17 cellular contexts compared by ENCODE assay signal in the genomic region with DNA sequence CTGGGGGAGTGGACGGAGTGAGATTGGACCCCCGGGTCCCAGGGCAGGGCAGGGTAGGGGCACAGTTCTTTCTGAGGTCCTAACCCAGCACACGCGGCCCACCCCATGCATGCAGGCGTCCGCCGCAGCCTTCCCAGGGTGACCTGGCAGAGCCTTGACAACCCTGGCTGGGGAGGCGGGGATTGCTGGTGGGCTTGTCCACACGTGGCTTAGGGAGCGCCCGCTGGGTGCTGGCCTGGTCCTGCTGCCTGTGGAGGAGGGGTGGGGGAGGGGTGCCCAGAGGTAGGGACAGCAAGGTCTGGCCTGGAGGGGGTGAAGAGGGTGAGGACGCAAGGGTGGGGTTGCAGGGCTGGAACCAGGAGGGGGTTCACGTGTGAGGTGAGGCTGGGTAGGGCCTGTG. TPM values are rescaled to one million over a fixed set of nuclear protein-coding genes. Genes with fewer than 3 reads are reported as not detected.
DNase-seq lines count a peak whose midpoint lies in the region; ATAC-seq, FAIRE-seq and TF ChIP-seq lines count a peak whose summit lies in the region.
"Had no signal": no experiment of that assay in that cellular context is flagged by ENCODE, and none has a peak within 500 bp of the region (broad histone marks: within the 10 kb centered on the region; RNA-seq: fewer than 3 reads in every experiment).

No MANE protein-coding gene starts in this region.

- no peak overlapping the region for H3K9ac ChIP-seq in kidney (ENCODE audit: low read length in 2 of 2)
- no peak overlapping the region for H3K9ac ChIP-seq in trophoblast cell (ENCODE audit: low read length)
- H3K9ac ChIP-seq: KMS-11 had no signal

- H3K27ac Mint-ChIP-seq in GM23338 = peak overlapping the region; percentile 85
- no peak overlapping the region for H3K27ac Mint-ChIP-seq in activated CD8-positive, alpha-beta memory T cell treated with anti-CD3 and anti-CD28 coated beads, Interleukin-2, amount 10 ng/mL, durations not matched to agents 7 days and 5 days
- H3K27ac Mint-ChIP-seq: CD4-positive, alpha-beta T cell had no signal

- CTCF ChIA-PET in activated CD8-positive, alpha-beta memory T cell treated with anti-CD3 and anti-CD28 coated beads, Interleukin-2, amount 10 ng/mL, durations not matched to agents 7 days and 5 days (lab: Charles Lee) = no interaction called here

- H3K9me2 ChIP-seq in GM23338 (ENCODE audit: insufficient read depth) = no peaks in the 10 kb centered on the region

- H2BK5ac ChIP-seq in trophoblast cell (ENCODE audit: low read depth, low read length, poor library complexity) = no peak overlapping the region

- ATAC-seq in GM23338 (no peak), HG02642 (IDR thresholded peaks at IDR 0.05; ENCODE audit: poor library complexity, unreplicated experiment) (no peak), HG03159 (IDR thresholded peaks at IDR 0.05; ENCODE audit: unreplicated experiment) (no peak)
- no peak for ATAC-seq in activated CD8-positive, alpha-beta memory T cell treated with anti-CD3 and anti-CD28 coated beads, Interleukin-2, amount 10 ng/mL, durations not matched to agents 7 days and 5 days

- H3K14ac ChIP-seq in trophoblast cell (ENCODE audit: low read length) = no peak overlapping the region

- H3K27ac ChIP-seq in GM23338 (ENCODE audit: low read depth) (no peak overlapping the region), WERI-Rb-1 (peak overlapping the region; percentile 76), kidney (ENCODE audit: low read depth in 2 of 2, low read length in 2 of 2) (no peak overlapping the region), trophoblast cell (ENCODE audit: low read depth, low read length) (no peak overlapping the region)
- H3K27ac ChIP-seq: KMS-11, SJSA1 had no signal

- no peak overlapping the region for H2AK5ac ChIP-seq in trophoblast cell (ENCODE audit: low read length)

- H3K36me3 ChIP-seq in GM23338 (ENCODE audit: insufficient read depth) (no peaks in the 10 kb centered on the region), WERI-Rb-1 (no peaks in the 10 kb centered on the region; the same call in 1 of the 2 replicates), kidney (ENCODE audit: control insufficient read depth in 1 of 2, insufficient read depth in 2 of 2, low read length in 2 of 2) (no peaks in the 10 kb centered on the region), trophoblast cell (ENCODE audit: control insufficient read depth in 1 of 2, insufficient read depth in 2 of 2, low read length in 2 of 2) (no peaks in the 10 kb centered on the region)

- H3K79me1 ChIP-seq in trophoblast cell (ENCODE audit: low read length) = peaks cover 6% of the 10 kb centered on the region

- no peak overlapping the region for H4K8ac ChIP-seq in trophoblast cell (ENCODE audit: low read depth, low read length)

- no peak for DNase-seq in GM23338 (ENCODE audit: low spot score)
- peak; percentile 62 for DNase-seq in WERI-Rb-1
- DNase-seq in kidney = peak; percentile 66
- no peak for DNase-seq in trophoblast cell
- no peak for DNase-seq in NCI-H2081 treated with DMSO at 0.1 percent for 48 hours (lab: John Stamatoyannopoulos, UW)
- DNase-seq in activated CD8-positive, alpha-beta memory T cell treated with anti-CD3 and anti-CD28 coated beads, Interleukin-2, amount 10 ng/mL, durations not matched to agents 7 days and 5 days = no peak
- DNase-seq: CD4-positive, alpha-beta T cell; DND-41; GF-D8; NCI-H1105; NCI-H1694 treated with DMSO at 0.1 percent for 48 hours; NCI-H510A had no signal

- H3K36me3 Mint-ChIP-seq in GM23338 (ENCODE audit: low read depth) = no peaks in the 10 kb centered on the region
- no peaks in the 10 kb centered on the region for H3K36me3 Mint-ChIP-seq in activated CD8-positive, alpha-beta memory T cell treated with anti-CD3 and anti-CD28 coated beads, Interleukin-2, amount 10 ng/mL, durations not matched to agents 7 days and 5 days

- no peak overlapping the region for H4K12ac ChIP-seq in trophoblast cell (ENCODE audit: low read depth, low read length)

- H2BK12ac ChIP-seq in trophoblast cell (ENCODE audit: low read length) = no peak overlapping the region

- H2BK120ac ChIP-seq in trophoblast cell (ENCODE audit: insufficient read depth, low read length, poor library complexity) = no peak overlapping the region

- H2AFZ ChIP-seq in GM23338 = no peak overlapping the region
- no peak overlapping the region for H2AFZ ChIP-seq in trophoblast cell (ENCODE audit: insufficient read depth, low read length, poor library complexity)

- H4K20me1 ChIP-seq in GM23338 (replicated peaks; ENCODE audit: insufficient read depth) = peaks cover 14% of the 10 kb centered on the region; the same call in 1 of the 2 replicates

- H3K4me1 ChIP-seq in GM23338 (ENCODE audit: insufficient read depth) (no peaks in the 10 kb centered on the region; the same call in 1 of the 2 replicates), kidney (ENCODE audit: control insufficient read depth in 1 of 2, insufficient read depth in 1 of 2, low read depth in 1 of 2, low read length in 2 of 2) (peaks cover 74 to 94% of the 10 kb centered on the region in 2 donors), trophoblast cell (ENCODE audit: control insufficient read depth in 1 of 2, insufficient read depth in 2 of 2, low read length in 2 of 2) (peaks cover 29 to 30% of the 10 kb centered on the region in 2 experiments)

- H3K4me1 Mint-ChIP-seq in GM23338 = peaks cover 18% of the 10 kb centered on the region
- no peaks in the 10 kb centered on the region for H3K4me1 Mint-ChIP-seq in activated CD8-positive, alpha-beta memory T cell treated with anti-CD3 and anti-CD28 coated beads, Interleukin-2, amount 10 ng/mL, durations not matched to agents 7 days and 5 days

- peaks cover 6% of the 10 kb centered on the region for H3K27me3 Mint-ChIP-seq in GM23338 (ENCODE audit: insufficient read depth, low read depth, poor library complexity)
- H3K27me3 Mint-ChIP-seq in activated CD8-positive, alpha-beta memory T cell treated with anti-CD3 and anti-CD28 coated beads, Interleukin-2, amount 10 ng/mL, durations not matched to agents 7 days and 5 days = peaks cover 15% of the 10 kb centered on the region
- H3K27me3 Mint-ChIP-seq: CD4-positive, alpha-beta T cell had no signal

- no CpG with 5 or more reads among the region's 13 CpGs for WGBS in trophoblast cell (ENCODE audit: extremely low coverage, insufficient coverage, insufficient read length)

- intact Hi-C loops in kidney (cut with DNase I) = no loop called here

- no peaks in the 10 kb centered on the region for H3K9me3 Mint-ChIP-seq in GM23338
- no peaks in the 10 kb centered on the region for H3K9me3 Mint-ChIP-seq in activated CD8-positive, alpha-beta memory T cell treated with anti-CD3 and anti-CD28 coated beads, Interleukin-2, amount 10 ng/mL, durations not matched to agents 7 days and 5 days (ENCODE audit: low read depth)
- H3K9me3 Mint-ChIP-seq: CD4-positive, alpha-beta T cell had no signal

- H4K91ac ChIP-seq in trophoblast cell (ENCODE audit: low read depth, low read length) = no peak overlapping the region

- H3K79me2 ChIP-seq in GM23338 (replicated peaks; ENCODE audit: insufficient read depth) (peaks cover 94% of the 10 kb centered on the region), trophoblast cell (ENCODE audit: control insufficient read depth, insufficient read depth, low read length, poor library complexity) (peaks cover 50% of the 10 kb centered on the region)

- H3K4me2 ChIP-seq in GM23338 (no peak overlapping the region), trophoblast cell (ENCODE audit: low read length) (no peak overlapping the region)
- H3K4me2 ChIP-seq: KMS-11 had no signal

- H3K4me3 ChIP-seq in GM23338 (no peak overlapping the region), WERI-Rb-1 (ENCODE audit: low read depth, low read length) (no peak overlapping the region), kidney (ENCODE audit: low read length in 2 of 2) (no peak overlapping the region), trophoblast cell (ENCODE audit: low read depth, low read length) (no peak overlapping the region)
- H3K4me3 ChIP-seq: SJSA1 had no signal

- no peaks in the 10 kb centered on the region for H3K9me3 ChIP-seq in WERI-Rb-1 (ENCODE audit: severe bottlenecking)
- no peaks in the 10 kb centered on the region for H3K9me3 ChIP-seq in kidney (ENCODE audit: control insufficient read depth in 1 of 2, low read length in 2 of 2)
- H3K9me3 ChIP-seq in trophoblast cell (ENCODE audit: insufficient read depth, low read depth, low read length) = no peaks in the 10 kb centered on the region
- H3K9me3 ChIP-seq: SJSA1 had no signal

- no peaks in the 10 kb centered on the region for H3F3A ChIP-seq in GM23338 (replicated peaks; ENCODE audit: low read depth)

- H3K4me3 Mint-ChIP-seq in GM23338 = no peak overlapping the region
- H3K4me3 Mint-ChIP-seq in activated CD8-positive, alpha-beta memory T cell treated with anti-CD3 and anti-CD28 coated beads, Interleukin-2, amount 10 ng/mL, durations not matched to agents 7 days and 5 days = no peak overlapping the region
- H3K4me3 Mint-ChIP-seq: CD4-positive, alpha-beta T cell had no signal

- no peaks in the 10 kb centered on the region for H3K27me3 ChIP-seq in GM23338 (ENCODE audit: insufficient read depth)
- no peaks in the 10 kb centered on the region for H3K27me3 ChIP-seq in WERI-Rb-1 (ENCODE audit: insufficient read depth, low read depth, severe bottlenecking)
- no peaks in the 10 kb centered on the region for H3K27me3 ChIP-seq in trophoblast cell (ENCODE audit: insufficient read depth, low read length)
- H3K27me3 ChIP-seq: SJSA1 had no signal

- no peak overlapping the region for H3K23ac ChIP-seq in trophoblast cell (ENCODE audit: low read length)

- FAIRE-seq in kidney (lab: Jason Lieb, UNC) = no peak
- FAIRE-seq: GM19239 had no signal

- peak overlapping the region; percentile 71 for H3K4ac ChIP-seq in trophoblast cell (ENCODE audit: low read depth, low read length)

- no peak overlapping the region for H3K18ac ChIP-seq in trophoblast cell (ENCODE audit: low read length)

- TF ChIP-seq CTCF in GM23338 (conservative IDR thresholded peaks at IDR 0.05; ENCODE audit: low read depth in 2 of 2) (no peak), WERI-Rb-1 (IDR thresholded peaks at IDR 0.05; ENCODE audit: low read depth, low read length) (no peak), kidney (IDR thresholded peaks at IDR 0.05; ENCODE audit: borderline replicate concordance, extremely low read depth, insufficient read depth) (no peak)

TF ChIP-seq in GM23338, 12 proteins besides CTCF, POLR2A, EP300 and RAD21 (continues in another document):
- TF ChIP-seq ZNF114 (CRISPR knock-in tag; IDR thresholded peaks at IDR 0.05) = no peak

RNA-seq across cellular contexts. Expression of a gene that starts 6.0 kb away (rescaled TPM):
- 14.9 and 17.9 TPM in 2 replicates for total RNA-seq in GM23338 (2014; rRNA removed; shearing (Covaris generic))
- 4.8 and 4.9 TPM in 2 replicates for polyA plus RNA-seq in GM23338 (2016; fragmentation: Nextera tagmentation; extraction: Ambion mirVana)
- total RNA-seq in kidney = 49.5 TPM
- 24.0 TPM for polyA plus RNA-seq in kidney (ENCODE audit: insufficient read depth, low read depth, low replicate concordance)
- 31.7 and 33.2 TPM in 2 replicates for polyA plus RNA-seq in trophoblast cell (2013)
- total RNA-seq in activated CD8-positive, alpha-beta memory T cell treated with anti-CD3 and anti-CD28 coated beads, Interleukin-2, amount 10 ng/mL, durations not matched to agents 7 days and 5 days = 1 to 10 TPM in 1 of 2 experiments, under 1 TPM in 1; 0.91 to 1.5 TPM

Comparison
In these comparisons a context has a peak if more than half of its experiments do, and no peak if none do; other contexts are left out.
1. DNase-seq: peak in WERI-Rb-1 (single experiment) and kidney (single experiment); none in GM23338 (single experiment), trophoblast cell (0 of 2), NCI-H2081 treated with DMSO at 0.1 percent for 48 hours (single experiment) and activated CD8-positive, alpha-beta memory T cell treated with anti-CD3 and anti-CD28 coated beads, Interleukin-2, amount 10 ng/mL, durations not matched to agents 7 days and 5 days (single experiment).